ENCODE assay signal across 8 cellular contexts in genomic region chr6:33192105-33192646, GRCh38. TPM values are rescaled to one million over a fixed set of nuclear protein-coding genes. Genes with fewer than 3 reads are reported as not detected.
DNase-seq lines count a peak whose midpoint lies in the region; ATAC-seq and TF ChIP-seq lines count a peak whose summit lies in the region.

COL11A2 (minus strand) TSS chr6:33192467; CDS start chr6:33192240, 227 bp downstream.

- TF ChIP-seq EP300 in SK-N-SH (IDR thresholded peaks at IDR 0.05; ENCODE audit: borderline replicate concordance in 1 of 2, low read depth in 1 of 2, low read length in 1 of 2) (no peak), ovary (IDR thresholded peaks at IDR 0.05) (no peak)

- no peak within 1 kb of the TSS for H2AFZ ChIP-seq in SK-N-SH (ENCODE audit: low read depth)

- no peak for TF ChIP-seq CTCF in SK-N-SH (IDR thresholded peaks at IDR 0.05)
- TF ChIP-seq CTCF in fibroblast of pulmonary artery (IDR thresholded peaks at IDR 0.05; ENCODE audit: low read length, missing control alignments), result no peak
- TF ChIP-seq CTCF in ovary (IDR thresholded peaks at IDR 0.05), result no peak

- WGBS in SK-N-SH (ENCODE audit: low lambda C conversion rate), result 57% methylated on average over 25 of the region's 35 CpGs
- 7 to 13% (median 9%) methylated on average over 32 to 35 of the region's 35 CpGs for WGBS in ovary, 3 donors

- POLR2A ChIA-PET in CD4-positive, alpha-beta memory T cell (lab: Charles Lee; ENCODE audit: partially characterized antibody), result interaction anchor here (0.9 to 2.2 kb wide), 6 partner anchors 8 to 220 kb away, joined by 3 to 9 read pairs (median 4); partner anchors contain the start of genes RPS18 and VPS52
- POLR2A ChIA-PET in SK-N-SH (lab: Yijun Ruan, JAX), result no interaction called here

- no peaks in the 10 kb centered on the region for H3K9me2 ChIP-seq in SK-N-SH

- no peak within 1 kb of the TSS for H3K27ac ChIP-seq in CD4-positive, alpha-beta memory T cell (ENCODE audit: low read depth, low read length)
- H3K27ac ChIP-seq in SK-N-SH (ENCODE audit: low read depth in 2 of 2, low read length in 1 of 2), result no peak within 1 kb of the TSS; a peak in 1 of 4 replicates
- H3K27ac ChIP-seq in ovary, result peak within 1 kb of the TSS in 1 of 2 donors; percentile 32

- H3K4me1 ChIP-seq in CD4-positive, alpha-beta memory T cell (ENCODE audit: insufficient read depth, low read length), result peaks cover 19% of the 10 kb centered on the region
- H3K4me1 ChIP-seq in SK-N-SH (ENCODE audit: control insufficient read depth in 1 of 2, insufficient read depth in 2 of 2, low read depth in 1 of 2, low read length in 1 of 2) (peaks cover 0 to 21% of the 10 kb centered on the region in 2 experiments; a peak in 1 of 4 replicates), ovary (ENCODE audit: insufficient read depth) (peaks cover 1% of the 10 kb centered on the region)

- no peak for TF ChIP-seq RAD21 in SK-N-SH (IDR thresholded peaks at IDR 0.05; ENCODE audit: low read length)

- TF ChIP-seq POLR2A in ovary (IDR thresholded peaks at IDR 0.05), result no peak

- peaks cover 21% of the 10 kb centered on the region for H3K27me3 ChIP-seq in CD4-positive, alpha-beta memory T cell (ENCODE audit: insufficient read depth, low read length)
- no peaks in the 10 kb centered on the region for H3K27me3 ChIP-seq in SK-N-SH (ENCODE audit: insufficient read depth)
- H3K27me3 ChIP-seq in ovary, result no peaks in the 10 kb centered on the region

- H3K4me1 Mint-ChIP-seq in CD4-positive, alpha-beta memory T cell, result peaks cover 5 to 21% (median 10%) of the 10 kb centered on the region in 4 donors

- ATAC-seq in GM18858 (IDR thresholded peaks at IDR 0.05; ENCODE audit: unreplicated experiment) (no peak), GM19035 (IDR thresholded peaks at IDR 0.05; ENCODE audit: unreplicated experiment) (no peak)

- H3K4me3 Mint-ChIP-seq in CD4-positive, alpha-beta memory T cell, result peak within 1 kb of the TSS; percentile 73 to 88 (median 84)

- H4K20me1 ChIP-seq in SK-N-SH (ENCODE audit: insufficient read depth), result peaks cover 3% of the 10 kb centered on the region

- no peak within 1 kb of the TSS for H3K9ac ChIP-seq in SK-N-SH

- H3K4me3 ChIP-seq in CD4-positive, alpha-beta memory T cell (ENCODE audit: low read length in 2 of 2), result peak within 1 kb of the TSS in 1 of 2 donors; percentile 32
- H3K4me3 ChIP-seq in SK-N-SH (ENCODE audit: low read depth in 2 of 2, low read length in 1 of 2) (no peak within 1 kb of the TSS; a peak in 1 of 4 replicates), fibroblast of pulmonary artery (replicated peaks; ENCODE audit: low read depth, low read length) (peak within 1 kb of the TSS; percentile 33), ovary (peak within 1 kb of the TSS; percentile 27)

- H3K27me3 Mint-ChIP-seq in CD4-positive, alpha-beta memory T cell, result peaks cover 20 to 24% of the 10 kb centered on the region in 2 donors

- H3K27ac Mint-ChIP-seq in CD4-positive, alpha-beta memory T cell, result peak within 1 kb of the TSS in 5 of 7 donors; percentile 29 to 90 (median 72)

- peaks cover 2% of the 10 kb centered on the region; the same call in 1 of the 2 replicates for H3K79me2 ChIP-seq in SK-N-SH (ENCODE audit: insufficient read depth)

- CTCF ChIA-PET in CD4-positive, alpha-beta memory T cell (lab: Charles Lee; ENCODE audit: partially characterized antibody), result interaction anchor here (1.3 kb wide), 1 partner anchor 31 kb away, joined by 5 read pairs; no protein-coding TSS in a partner anchor
- CTCF ChIA-PET in SK-N-SH (lab: Yijun Ruan, JAX), result interaction anchor here (0.7 to 1.3 kb wide), 5 partner anchors 14 to 62 kb away, joined by 3 to 4 read pairs (median 3); no protein-coding TSS in a partner anchor

- intact Hi-C loops in CD4-positive, alpha-beta memory T cell (cut with micrococcal nuclease), result no loop called here
- intact Hi-C loops in ovary (cut with DNase I), result no loop called here

- H3K9me3 Mint-ChIP-seq in CD4-positive, alpha-beta memory T cell, result no peaks in the 10 kb centered on the region

- peaks cover 33 to 37% of the 10 kb centered on the region in 2 donors for H3K36me3 Mint-ChIP-seq in CD4-positive, alpha-beta memory T cell

- peak in 2 of 5 donors; percentile 22 to 51 for DNase-seq in CD4-positive, alpha-beta memory T cell
- DNase-seq in SK-N-SH (peak; percentile 73), fibroblast of pulmonary artery (ENCODE audit: low read depth) (no peak), ovary (no peak), midbrain (lab: John Stamatoyannopoulos, UW) (no peak)
- no peak for DNase-seq in stimulated activated CD8-positive, alpha-beta memory T cell treated with anti-CD3 and anti-CD28 coated beads, Interleukin-4, amount 100 ng/mL, for 48 hours

- 0 out of 2 replicates have a peak within 1 kb of the TSS, but pooled peaks have one; percentile 29 for H3K4me2 ChIP-seq in SK-N-SH

- no peaks in the 10 kb centered on the region for H3K9me3 ChIP-seq in CD4-positive, alpha-beta memory T cell (ENCODE audit: control insufficient read depth in 1 of 2, low read length in 2 of 2)
- H3K9me3 ChIP-seq in SK-N-SH (no peaks in the 10 kb centered on the region), ovary (no peaks in the 10 kb centered on the region)

- H3F3A ChIP-seq in SK-N-SH (replicated peaks; ENCODE audit: insufficient read depth), result peaks cover 8% of the 10 kb centered on the region

- peaks cover 31% of the 10 kb centered on the region for H3K36me3 ChIP-seq in CD4-positive, alpha-beta memory T cell (ENCODE audit: insufficient read depth, low read length)
- H3K36me3 ChIP-seq in SK-N-SH (replicated peaks in 1 of 2; ENCODE audit: control insufficient read depth in 1 of 2, insufficient read depth in 2 of 2, low read length in 1 of 2) (peaks cover 15 to 32% of the 10 kb centered on the region in 2 experiments), ovary (no peaks in the 10 kb centered on the region)

TF ChIP-seq in SK-N-SH, 30 proteins besides CTCF, POLR2A, EP300 and RAD21:
- TF ChIP-seq SMC3 (IDR thresholded peaks at IDR 0.05; ENCODE audit: low read depth, low read length), result no peak
- no peak for TF ChIP-seq GABPA (IDR thresholded peaks at IDR 0.05; ENCODE audit: low read depth)
- no peak for TF ChIP-seq NFIC (IDR thresholded peaks at IDR 0.05; ENCODE audit: borderline replicate concordance)
- TF ChIP-seq EZH2phosphoT487 (IDR thresholded peaks at IDR 0.05; ENCODE audit: borderline replicate concordance, low read depth), result no peak
- TF ChIP-seq JUND (IDR thresholded peaks at IDR 0.05), result no peak

RNA-seq across cellular contexts. Expression of gene COL11A2, which starts in this region (rescaled TPM):
- total RNA-seq in CD4-positive, alpha-beta memory T cell, result 1 to 10 TPM; 1.2 to 1.6 TPM
- polyA plus RNA-seq in CD4-positive, alpha-beta memory T cell, result under 1 TPM; 0.40 to 0.49 TPM
- polyA plus RNA-seq in SK-N-SH (2012; rRNA removed), result 0.99 and 1.1 TPM in 2 replicates
- polyA plus RNA-seq in SK-N-SH (2012; cell fraction: cytosol; rRNA removed), result 0.17 and 0.30 TPM in 2 replicates
- polyA plus RNA-seq in SK-N-SH (2012; cell fraction: nucleus; rRNA removed), result 11.9 TPM in 2 replicates
- 1 to 10 TPM in 2 of 7 donors, under 1 TPM in 5; 0.53 to 1.2 (median 0.92) TPM for total RNA-seq in ovary
- under 1 TPM; 0.52 to 0.96 TPM for polyA plus RNA-seq in ovary

Comparison
In these comparisons a context has a peak if more than half of its experiments do, and no peak if none do; other contexts are left out.
1. H3K4me3 ChIP-seq: peak in fibroblast of pulmonary artery (single experiment) and ovary (single experiment); none in SK-N-SH (0 of 2).